Comparison of ENCODE assay signal across 18 cellular contexts in genomic region chr1:54627181-54627580, GRCh38. TPM values are rescaled to one million over a fixed set of nuclear protein-coding genes. Genes with fewer than 3 reads are reported as not detected.
DNase-seq lines count a peak whose midpoint lies in the region; ATAC-seq and TF ChIP-seq lines count a peak whose summit lies in the region.
"Had no signal": no experiment of that assay in that cellular context is flagged by ENCODE, and none has a peak within 500 bp of the region (broad histone marks: within the 10 kb centered on the region; RNA-seq: fewer than 3 reads in every experiment).

No MANE protein-coding gene starts in this region.

- no peak overlapping the region for H3K4me3 Mint-ChIP-seq in nephron
- H3K4me3 Mint-ChIP-seq: B cell; CD4-positive, CD25-positive, alpha-beta regulatory T cell; CD8-positive, alpha-beta T cell had no signal

- no peak for TF ChIP-seq CTCF in nephron (IDR thresholded peaks at IDR 0.05; ENCODE audit: unreplicated experiment in 3 of 3)

- DNase-seq in G401 (ENCODE audit: low spot score) (peak; percentile 33), globus pallidus (ENCODE audit: low spot score) (peak; percentile 30), NOMO-1 treated with DMSO at 0.1 percent for 48 hours (lab: John Stamatoyannopoulos, UW; ENCODE audit: unreplicated experiment) (no peak)
- no peak for DNase-seq in stimulated activated CD4-positive, alpha-beta T cell treated with anti-CD3 and anti-CD28 coated beads, Interleukin-2, amount 100 ng/mL, for 48 hours
- DNase-seq: Caco-2; CD4-positive, CD25-positive, alpha-beta regulatory T cell; CD8-positive, alpha-beta T cell; DMS153; DND-41; GDM1; GM23248; H7; HCEC 1CT had no signal

- in situ Hi-C loops in G401 (cut with HindIII; ENCODE audit: low sequenced_read_pairs): no loop called here

- H3K27me3 Mint-ChIP-seq in nephron (ENCODE audit: low read depth): peaks cover 11% of the 10 kb centered on the region

- peaks cover 2% of the 10 kb centered on the region for H3K9me3 Mint-ChIP-seq in nephron

- ATAC-seq in esophagus mucosa: no peak
- ATAC-seq: CD8-positive, alpha-beta T cell; GM12878 had no signal

- peak overlapping the region in 2 of 3 experiments; percentile 46 to 88 for H3K27ac Mint-ChIP-seq in nephron
- H3K27ac Mint-ChIP-seq: B cell; CD4-positive, CD25-positive, alpha-beta regulatory T cell; CD8-positive, alpha-beta T cell had no signal

- no peaks in the 10 kb centered on the region for H3K36me3 Mint-ChIP-seq in nephron (ENCODE audit: low read depth)
- H3K36me3 Mint-ChIP-seq: CD8-positive, alpha-beta T cell had no signal

- H3K4me1 Mint-ChIP-seq in nephron: peaks cover 11% of the 10 kb centered on the region
- H3K4me1 Mint-ChIP-seq: B cell; CD4-positive, CD25-positive, alpha-beta regulatory T cell had no signal

RNA-seq across cellular contexts. Expression of gene FAM151A, which starts 3.9 kb away (rescaled TPM):
- total RNA-seq in G401 (2014; rRNA removed; shearing (Covaris generic)): 0.75 and 1.3 TPM in 2 replicates
- not detected for total RNA-seq in esophagus mucosa
- total RNA-seq: B cell; CD4-positive, CD25-positive, alpha-beta regulatory T cell; CD8-positive, alpha-beta T cell; GM23248; H1; H7 had no signal

RNA-seq across cellular contexts. Expression of gene MROH7, which starts 14.4 kb away (rescaled TPM):
- total RNA-seq in G401 (2014; rRNA removed; shearing (Covaris generic)): not detected in 2 replicates
- total RNA-seq in esophagus mucosa: 0.68 TPM
- total RNA-seq: B cell; Caco-2; CD4-positive, CD25-positive, alpha-beta regulatory T cell; CD8-positive, alpha-beta T cell had no signal

Comparison
In these comparisons a context has a peak if more than half of its experiments do, and no peak if none do; other contexts are left out.
1. DNase-seq: peak in G401 (single experiment) and globus pallidus (single experiment); none in NOMO-1 treated with DMSO at 0.1 percent for 48 hours (single experiment) and stimulated activated CD4-positive, alpha-beta T cell treated with anti-CD3 and anti-CD28 coated beads, Interleukin-2, amount 100 ng/mL, for 48 hours (0 of 2).